ENCODE assay signal across 1 cellular context in the genomic region with DNA sequence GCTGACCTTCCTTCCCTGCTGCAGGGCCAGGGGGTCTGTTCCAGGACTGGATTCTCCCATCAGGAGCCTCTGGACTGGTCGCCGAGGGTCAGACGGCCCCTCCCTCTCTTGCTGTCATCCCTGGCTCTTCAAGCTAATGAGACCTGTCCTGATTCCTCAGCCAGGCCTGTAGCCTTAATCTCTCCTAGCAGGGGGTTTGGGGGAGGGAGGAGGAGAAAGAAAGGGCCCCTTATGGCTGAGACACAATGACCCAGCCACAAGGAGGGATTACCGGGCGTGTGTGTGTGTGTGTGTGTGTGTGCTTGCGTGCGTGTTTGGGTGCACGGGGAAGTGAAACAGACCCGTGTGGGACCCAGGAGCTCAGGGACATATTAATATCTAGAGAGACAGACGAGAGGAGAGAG.
A peak's percentile ranks its signal among the peaks of the same experiment; 100 is the strongest.
TF ChIP-seq lines count a peak whose summit lies in the region.

No MANE protein-coding gene starts in this region.

TF ChIP-seq in HEK293, 187 proteins besides CTCF, POLR2A, EP300 and RAD21:
- TF ChIP-seq ZNF664 (tag by site-specific recombination; IDR thresholded peaks at IDR 0.05) (no peak), ZSCAN23 (tag by site-specific recombination; IDR thresholded peaks at IDR 0.05) (no peak), GLIS1 (tag by site-specific recombination; IDR thresholded peaks at IDR 0.05) (peak; percentile 71), ZNF747 (tag by site-specific recombination; IDR thresholded peaks at IDR 0.05) (no peak), ZNF112 (tag by site-specific recombination; IDR thresholded peaks at IDR 0.05) (no peak), ZIC2 (tag by site-specific recombination; IDR thresholded peaks at IDR 0.05) (peak; percentile 26; the same call in 1 of the 2 replicates), ZNF157 (tag by site-specific recombination; IDR thresholded peaks at IDR 0.05) (no peak), REPIN1 (tag by site-specific recombination; IDR thresholded peaks at IDR 0.05; ENCODE audit: low read depth) (no peak), AEBP2 (tag by site-specific recombination; IDR thresholded peaks at IDR 0.05; ENCODE audit: borderline replicate concordance) (no peak), ZNF211 (tag by site-specific recombination; IDR thresholded peaks at IDR 0.05; ENCODE audit: low read depth) (no peak)
- TF ChIP-seq, protein P1, sequence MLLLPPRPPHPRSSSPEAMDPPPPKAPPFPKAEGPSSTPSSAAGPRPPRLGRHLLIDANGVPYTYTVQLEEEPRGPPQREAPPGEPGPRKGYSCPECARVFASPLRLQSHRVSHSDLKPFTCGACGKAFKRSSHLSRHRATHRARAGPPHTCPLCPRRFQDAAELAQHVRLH (tag by site-specific recombination; IDR thresholded peaks at IDR 0.05): no peak
- TF ChIP-seq, protein P2, sequence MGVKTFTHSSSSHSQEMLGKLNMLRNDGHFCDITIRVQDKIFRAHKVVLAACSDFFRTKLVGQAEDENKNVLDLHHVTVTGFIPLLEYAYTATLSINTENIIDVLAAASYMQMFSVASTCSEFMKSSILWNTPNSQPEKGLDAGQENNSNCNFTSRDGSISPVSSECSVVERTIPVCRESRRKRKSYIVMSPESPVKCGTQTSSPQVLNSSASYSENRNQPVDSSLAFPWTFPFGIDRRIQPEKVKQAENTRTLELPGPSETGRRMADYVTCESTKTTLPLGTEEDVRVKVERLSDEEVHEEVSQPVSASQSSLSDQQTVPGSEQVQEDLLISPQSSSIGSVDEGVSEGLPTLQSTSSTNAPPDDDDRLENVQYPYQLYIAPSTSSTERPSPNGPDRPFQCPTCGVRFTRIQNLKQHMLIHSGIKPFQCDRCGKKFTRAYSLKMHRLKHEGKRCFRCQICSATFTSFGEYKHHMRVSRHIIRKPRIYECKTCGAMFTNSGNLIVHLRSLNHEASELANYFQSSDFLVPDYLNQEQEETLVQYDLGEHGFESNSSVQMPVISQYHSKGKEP (tag by site-specific recombination; IDR thresholded peaks at IDR 0.05): no peak
